In the genomic region with DNA sequence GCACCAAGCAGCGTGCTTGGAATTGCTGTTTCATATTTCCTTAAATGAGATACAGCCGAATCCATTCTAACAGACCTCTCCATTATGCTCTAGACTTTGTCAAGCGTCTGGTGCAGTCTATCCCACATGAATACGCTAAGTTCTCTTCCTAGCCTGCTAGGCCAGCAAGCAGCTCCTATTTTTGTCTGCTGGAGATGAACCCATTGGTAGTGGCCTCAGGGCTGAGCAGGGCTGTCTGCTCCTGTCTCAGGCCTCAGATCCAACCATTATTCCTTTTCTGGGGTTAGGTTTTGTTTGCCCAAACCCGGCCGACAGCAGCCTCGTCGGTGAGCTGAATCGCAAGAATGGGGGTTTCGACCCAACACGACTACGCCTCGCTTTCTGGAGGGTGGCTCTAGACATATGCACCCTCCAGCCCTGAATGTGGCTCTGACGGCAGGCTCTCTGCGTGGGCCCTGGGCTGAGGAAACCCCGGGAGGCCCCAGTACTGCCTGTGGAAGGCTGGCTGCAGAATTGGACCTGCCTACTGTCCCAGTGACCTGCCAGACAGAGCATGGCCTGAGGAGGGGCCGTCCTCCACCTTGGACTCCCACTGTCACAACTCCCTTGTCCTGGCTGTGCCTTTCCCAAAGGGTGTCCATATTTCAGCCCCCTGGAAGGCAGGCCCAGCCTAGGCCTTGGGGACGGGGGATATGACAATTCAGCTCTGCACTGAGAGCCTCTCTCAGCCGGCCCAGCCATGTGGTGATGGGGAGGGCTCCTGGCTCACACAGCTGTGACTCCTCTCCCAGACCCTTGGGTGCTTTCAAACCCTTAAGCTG, we compare ENCODE assay signal across 13 cellular contexts.
"Had no signal": no experiment of that assay in that cellular context is flagged by ENCODE, and none has a peak within 500 bp of the region (broad histone marks: within the 10 kb centered on the region; RNA-seq: fewer than 3 reads in every experiment).

No MANE protein-coding gene starts in this region.

- H3K27ac ChIP-seq: pancreas, SJSA1, skin epidermis had no signal

- H3K4me1 ChIP-seq: pancreas, SJSA1 had no signal

- H3K9me3 ChIP-seq: pancreas had no signal

- ATAC-seq: activated T-helper 17 cell treated with anti-CD3 and anti-CD28 coated beads, Interleukin-2, amount 50 U/mL, for 72 hours; left cardiac atrium; pancreas had no signal

- H3K27me3 ChIP-seq: pancreas, SJSA1 had no signal

- H3K4me3 ChIP-seq: pancreas, SJSA1, skin epidermis had no signal

- DNase-seq: activated CD4-positive, alpha-beta memory T cell treated with anti-CD3 and anti-CD28 coated beads, Interleukin-2, amount 10 ng/mL, durations not matched to agents 7 days and 5 days; activated CD4-positive, CD25-positive, alpha-beta regulatory T cell treated with anti-CD3 and anti-CD28 coated beads, Interleukin-2, amount 50 U/mL, for 72 hours; activated naive CD4-positive, alpha-beta T cell treated with anti-CD3 and anti-CD28 coated beads, Interleukin-2, amount 10 ng/mL, durations not matched to agents 7 days and 5 days; activated T-cell treated with anti-CD3 and anti-CD28 coated beads for 4 hours; central memory CD4-positive, alpha-beta T cell; hypothalamus; left cardiac atrium; nephron progenitor cell; pancreas; trophoblast cell had no signal

- H3K36me3 ChIP-seq: pancreas, SJSA1 had no signal
